ENCODE assay signal across 8 cellular contexts in the genomic region with DNA sequence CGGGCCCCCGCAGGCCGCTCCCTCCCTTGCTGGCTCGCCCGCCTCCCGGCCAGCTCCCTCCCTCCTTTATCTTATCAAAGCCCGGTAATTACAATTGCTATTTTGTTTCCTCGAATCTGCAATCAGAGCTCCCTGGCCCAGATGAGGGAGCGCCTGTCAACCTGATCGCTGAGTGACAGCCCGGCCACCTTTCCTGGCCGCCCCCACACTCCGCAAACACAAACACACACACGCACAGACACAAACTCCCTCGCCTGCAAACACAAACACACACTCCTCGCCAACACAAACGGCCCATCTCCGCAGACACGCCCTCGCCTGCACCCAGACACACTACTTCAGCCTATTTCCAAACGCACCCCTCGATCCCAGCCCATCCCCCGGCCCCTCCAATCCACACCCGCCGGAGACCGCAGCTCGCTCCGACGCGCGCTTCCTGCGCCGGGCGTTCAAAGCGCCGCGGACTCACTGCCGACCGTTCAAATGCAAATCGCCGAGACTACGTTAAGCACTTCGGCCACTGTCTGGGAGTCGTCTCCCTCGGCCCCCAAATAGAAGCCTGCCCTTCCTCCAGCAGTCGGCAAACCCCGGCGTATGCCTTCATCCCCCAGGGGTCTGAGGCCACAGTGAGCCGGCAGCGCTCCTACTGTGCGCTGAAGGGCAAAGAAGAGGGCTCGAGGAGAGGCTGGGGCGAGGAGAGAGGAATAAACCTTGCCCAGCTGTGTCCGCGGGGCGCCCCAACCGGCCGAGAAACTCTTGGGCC. TPM values are rescaled to one million over a fixed set of nuclear protein-coding genes. Genes with fewer than 3 reads are reported as not detected.
DNase-seq lines count a peak whose midpoint lies in the region; ATAC-seq, FAIRE-seq and TF ChIP-seq lines count a peak whose summit lies in the region.

No MANE protein-coding gene starts in this region.

- no peak overlapping the region for H3K27ac ChIP-seq in liver (ENCODE audit: low read depth in 1 of 2, low read length in 2 of 2)
- H3K27ac ChIP-seq in thyroid gland, result no peak overlapping the region

- H3K9me3 ChIP-seq in liver (ENCODE audit: control insufficient read depth in 4 of 4, low read length in 3 of 4), result no peaks in the 10 kb centered on the region
- no peaks in the 10 kb centered on the region for H3K9me3 ChIP-seq in thyroid gland

- FAIRE-seq in bronchial epithelial cell (lab: Jason Lieb, UNC), result no peak

- H3K27me3 ChIP-seq in bronchial epithelial cell (ENCODE audit: control insufficient read depth, insufficient read depth, low read length) (peaks cover 22% of the 10 kb centered on the region), liver (ENCODE audit: control insufficient read depth in 4 of 4, insufficient read depth in 4 of 4, low read length in 3 of 4) (peaks cover 0 to 10% (median 1%) of the 10 kb centered on the region in 4 donors), thyroid gland (peaks cover 24% of the 10 kb centered on the region)

- intact Hi-C loops in thyroid gland (cut with DNase I), result loop anchor here (5.0 kb wide), 1 partner anchor 172 kb away; no protein-coding TSS in a partner anchor

- ATAC-seq in HG02610 (IDR thresholded peaks at IDR 0.05; ENCODE audit: unreplicated experiment), result no peak

- H3K4me1 ChIP-seq in liver (ENCODE audit: control insufficient read depth in 4 of 4, insufficient read depth in 4 of 4, low read length in 3 of 4) (peaks cover 19 to 54% (median 31%) of the 10 kb centered on the region in 4 donors), thyroid gland (peaks cover 27 to 49% of the 10 kb centered on the region in 2 donors)

- H3K9ac ChIP-seq in liver (ENCODE audit: low read depth in 1 of 2, low read length in 2 of 2), result peak overlapping the region in 1 of 2 donors; percentile 3

- no peak for TF ChIP-seq POLR2A in thyroid gland (IDR thresholded peaks at IDR 0.05)

- DNase-seq in AG08396 (ENCODE audit: low spot score) (peak; percentile 27), HuH-7 (ENCODE audit: low spot score) (peak; percentile 73), bronchial epithelial cell (ENCODE audit: low read depth) (peak; percentile 11), thyroid gland (peak; percentile 20), anterior cingulate cortex (lab: John Stamatoyannopoulos, UW) (no peak), NCI-H187 (lab: John Stamatoyannopoulos, UW) (no peak)

- WGBS in liver, result 5% methylated on average over 58 of the region's 58 CpGs
- 8 to 9% methylated on average over 47 to 51 of the region's 58 CpGs for WGBS in thyroid gland, 2 donors

- TF ChIP-seq CTCF in bronchial epithelial cell (IDR thresholded peaks at IDR 0.05; ENCODE audit: insufficient read depth, low read length, severe bottlenecking), result no peak
- no peak for TF ChIP-seq CTCF in liver (IDR thresholded peaks at IDR 0.05; ENCODE audit: low read depth, low read length, missing input control)
- no peak for TF ChIP-seq CTCF in thyroid gland (IDR thresholded peaks at IDR 0.05)

- TF ChIP-seq RAD21 in liver (IDR thresholded peaks at IDR 0.05), result no peak

- H3K4me3 ChIP-seq in bronchial epithelial cell (ENCODE audit: low read depth, low read length), result peak overlapping the region; percentile 34
- H3K4me3 ChIP-seq in liver (ENCODE audit: low read depth in 1 of 3, low read length in 3 of 3), result peak overlapping the region; percentile 15 to 55 (median 42)
- peak overlapping the region in 2 of 3 donors; percentile 10 to 25 for H3K4me3 ChIP-seq in thyroid gland (replicated peaks in 1 of 3)

- peaks cover 5% of the 10 kb centered on the region for H3K36me3 ChIP-seq in bronchial epithelial cell (ENCODE audit: control insufficient read depth, insufficient read depth, low read length)
- no peaks in the 10 kb centered on the region for H3K36me3 ChIP-seq in liver (ENCODE audit: control insufficient read depth in 4 of 4, insufficient read depth in 3 of 4, low read depth in 1 of 4, low read length in 3 of 4)
- H3K36me3 ChIP-seq in thyroid gland, result no peaks in the 10 kb centered on the region

TF ChIP-seq in liver, 16 proteins besides CTCF, POLR2A, EP300 and RAD21:
- TF ChIP-seq RXRA (IDR thresholded peaks at IDR 0.05), result no peak
- TF ChIP-seq HNF4A (conservative IDR thresholded peaks at IDR 0.05), result no peak
- TF ChIP-seq, protein P1, sequence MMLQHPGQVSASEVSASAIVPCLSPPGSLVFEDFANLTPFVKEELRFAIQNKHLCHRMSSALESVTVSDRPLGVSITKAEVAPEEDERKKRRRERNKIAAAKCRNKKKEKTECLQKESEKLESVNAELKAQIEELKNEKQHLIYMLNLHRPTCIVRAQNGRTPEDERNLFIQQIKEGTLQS (IDR thresholded peaks at IDR 0.05), result no peak
- no peak for TF ChIP-seq JUND (IDR thresholded peaks at IDR 0.05)
- TF ChIP-seq, protein P2, sequence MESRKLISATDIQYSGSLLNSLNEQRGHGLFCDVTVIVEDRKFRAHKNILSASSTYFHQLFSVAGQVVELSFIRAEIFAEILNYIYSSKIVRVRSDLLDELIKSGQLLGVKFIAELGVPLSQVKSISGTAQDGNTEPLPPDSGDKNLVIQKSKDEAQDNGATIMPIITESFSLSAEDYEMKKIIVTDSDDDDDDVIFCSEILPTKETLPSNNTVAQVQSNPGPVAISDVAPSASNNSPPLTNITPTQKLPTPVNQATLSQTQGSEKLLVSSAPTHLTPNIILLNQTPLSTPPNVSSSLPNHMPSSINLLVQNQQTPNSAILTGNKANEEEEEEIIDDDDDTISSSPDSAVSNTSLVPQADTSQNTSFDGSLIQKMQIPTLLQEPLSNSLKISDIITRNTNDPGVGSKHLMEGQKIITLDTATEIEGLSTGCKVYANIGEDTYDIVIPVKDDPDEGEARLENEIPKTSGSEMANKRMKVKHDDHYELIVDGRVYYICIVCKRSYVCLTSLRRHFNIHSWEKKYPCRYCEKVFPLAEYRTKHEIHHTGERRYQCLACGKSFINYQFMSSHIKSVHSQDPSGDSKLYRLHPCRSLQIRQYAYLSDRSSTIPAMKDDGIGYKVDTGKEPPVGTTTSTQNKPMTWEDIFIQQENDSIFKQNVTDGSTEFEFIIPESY (IDR thresholded peaks at IDR 0.05), result no peak
- TF ChIP-seq EGR1 (IDR thresholded peaks at IDR 0.05; ENCODE audit: low read depth in 2 of 2), result no peak
- no peak for TF ChIP-seq HNF4G (IDR thresholded peaks at IDR 0.05)

RNA-seq across cellular contexts. Expression of a gene that starts 3.0 kb away (rescaled TPM):
- total RNA-seq in bronchial epithelial cell, result 0.26 and 0.38 TPM in 2 replicates
- total RNA-seq in liver, result under 1 TPM in 1 of 2 donors, not detected in 1; 0.42 TPM
- not detected for polyA plus RNA-seq in liver
- total RNA-seq in thyroid gland, result not detected

RNA-seq across cellular contexts. Expression of a gene that starts 4.3 kb away (rescaled TPM):
- 128 and 158 TPM in 2 replicates for total RNA-seq in bronchial epithelial cell
- 10 to 100 TPM in 1 of 2 donors, 1 to 10 TPM in 1; 9.3 to 24.9 TPM for total RNA-seq in liver
- 10 to 100 TPM in 1 of 2 donors, 1 to 10 TPM in 1; 3.4 to 15.5 TPM for polyA plus RNA-seq in liver
- total RNA-seq in thyroid gland, result 10 to 100 TPM in 3 of 4 donors, 1 to 10 TPM in 1; 9.0 to 27.3 (median 20.7) TPM

RNA-seq across cellular contexts. Expression of a gene that starts 39.3 kb away (rescaled TPM):
- total RNA-seq in bronchial epithelial cell (96.4 and 176 TPM in 2 replicates), liver (10 to 100 TPM; 60.5 to 64.3 TPM), thyroid gland (100 to 1,000 TPM; 114 to 205 (median 157) TPM)
- polyA plus RNA-seq in liver, result 10 to 100 TPM; 18.0 to 22.2 TPM

Comparison
In these comparisons a context has a peak if more than half of its experiments do, and no peak if none do; other contexts are left out.
1. DNase-seq: peak in AG08396 (single experiment), HuH-7 (single experiment), bronchial epithelial cell (single experiment) and thyroid gland (2 of 2); none in anterior cingulate cortex (0 of 58) and NCI-H187 (0 of 2).
2. Peak in every context shown above with its lines, with median percentiles within 50 percentile points of each other: H3K4me3 ChIP-seq.